12 cellular contexts compared by ENCODE assay signal in the genomic region with DNA sequence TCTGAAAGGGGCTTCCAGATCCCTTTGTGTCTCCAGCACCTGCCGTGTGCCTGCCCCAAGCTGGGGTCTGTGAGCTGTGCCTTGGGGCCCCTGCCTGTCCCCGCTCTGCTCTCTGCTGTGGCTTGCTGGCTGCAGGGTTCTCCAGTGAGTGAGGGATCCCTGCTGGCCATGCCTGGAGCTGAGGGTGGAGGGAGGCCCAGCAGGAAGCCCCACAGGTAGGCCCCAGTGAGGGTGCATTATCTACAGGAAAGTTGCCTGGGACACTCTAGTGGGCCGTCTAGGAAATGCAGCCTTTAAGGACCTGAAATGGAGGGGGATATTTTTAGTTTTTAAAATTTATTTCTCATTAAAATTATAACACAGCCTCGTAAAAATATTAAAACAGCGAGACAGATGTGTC. TPM values are rescaled to one million over a fixed set of nuclear protein-coding genes. Genes with fewer than 3 reads are reported as not detected.
DNase-seq lines count a peak whose midpoint lies in the region; ATAC-seq and TF ChIP-seq lines count a peak whose summit lies in the region.
"Had no signal": no experiment of that assay in that cellular context is flagged by ENCODE, and none has a peak within 500 bp of the region (broad histone marks: within the 10 kb centered on the region; RNA-seq: fewer than 3 reads in every experiment).

No MANE protein-coding gene starts in this region.

- H4K20me1 ChIP-seq in fibroblast of lung (ENCODE audit: control insufficient read depth, extremely low read depth, insufficient read depth, low read length), result no peaks in the 10 kb centered on the region

- H3K9me3 Mint-ChIP-seq in type B pancreatic cell, result no peaks in the 10 kb centered on the region
- H3K9me3 Mint-ChIP-seq: activated naive CD4-positive, alpha-beta T cell treated with anti-CD3 and anti-CD28 coated beads, Interleukin-2, amount 50 U/mL, for 24 hours had no signal

- H3K9me3 ChIP-seq in left ventricle myocardium inferior (replicated peaks) (peaks cover 11% of the 10 kb centered on the region), right atrium auricular region (peaks cover 0 to 6% of the 10 kb centered on the region in 2 donors), fibroblast of lung (ENCODE audit: control insufficient read depth, insufficient read depth, low read depth, low read length) (no peaks in the 10 kb centered on the region)

- H3K4me2 ChIP-seq in fibroblast of lung (ENCODE audit: extremely low read depth, insufficient read depth, low read length), result no peak overlapping the region

- no peaks in the 10 kb centered on the region for H3K79me2 ChIP-seq in fibroblast of lung (ENCODE audit: control insufficient read depth, insufficient read depth, low read length)

- H3K4me1 ChIP-seq in left ventricle myocardium inferior (no peaks in the 10 kb centered on the region), right atrium auricular region (no peaks in the 10 kb centered on the region), fibroblast of lung (ENCODE audit: control insufficient read depth, extremely low read depth, insufficient read depth, low read length) (no peaks in the 10 kb centered on the region)
- H3K4me1 ChIP-seq: sigmoid colon, stomach had no signal

- H2AFZ ChIP-seq in fibroblast of lung (ENCODE audit: low read length), result no peak overlapping the region

- H3K9ac ChIP-seq in fibroblast of lung (ENCODE audit: insufficient read depth, low read length), result no peak overlapping the region

- no peak overlapping the region for H3K27ac Mint-ChIP-seq in type B pancreatic cell
- H3K27ac Mint-ChIP-seq: activated naive CD4-positive, alpha-beta T cell treated with anti-CD3 and anti-CD28 coated beads, Interleukin-2, amount 50 U/mL, for 24 hours had no signal

- H3K27ac ChIP-seq in left ventricle myocardium inferior (replicated peaks), result no peak overlapping the region
- H3K27ac ChIP-seq in right atrium auricular region, result no peak overlapping the region
- no peak overlapping the region for H3K27ac ChIP-seq in fibroblast of lung (ENCODE audit: insufficient read depth, low read length)
- H3K27ac ChIP-seq: sigmoid colon, stomach had no signal

- intact Hi-C loops in left ventricle myocardium inferior (cut with micrococcal nuclease), result no loop called here

- DNase-seq in left ventricle myocardium inferior, result no peak
- DNase-seq in right atrium auricular region (ENCODE audit: low spot score), result no peak
- DNase-seq in NCI-H69 (lab: John Stamatoyannopoulos, UW), result peak; percentile 45
- peak; percentile 3 to 4 for DNase-seq in fibroblast of lung (ENCODE audit: low read depth in 2 of 2)
- no peak for DNase-seq in type B pancreatic cell (ENCODE audit: extremely low spot score, unreplicated experiment)
- DNase-seq in effector CD8-positive, alpha-beta T cell (lab: John Stamatoyannopoulos, UW), result no peak
- no peak for DNase-seq in OCI-M2 (lab: John Stamatoyannopoulos, UW; ENCODE audit: unreplicated experiment)
- DNase-seq: sigmoid colon, stomach had no signal

- H3K4me3 Mint-ChIP-seq in type B pancreatic cell, result no peak overlapping the region
- H3K4me3 Mint-ChIP-seq: activated naive CD4-positive, alpha-beta T cell treated with anti-CD3 and anti-CD28 coated beads, Interleukin-2, amount 50 U/mL, for 24 hours had no signal

- peak; percentile 14 for TF ChIP-seq CTCF in left ventricle myocardium inferior (IDR thresholded peaks at IDR 0.05; ENCODE audit: borderline replicate concordance)
- TF ChIP-seq CTCF in right atrium auricular region (IDR thresholded peaks at IDR 0.05), result peak in 1 of 2 donors; percentile 25
- TF ChIP-seq CTCF in fibroblast of lung (conservative IDR thresholded peaks at IDR 0.05 in 1 of 2, IDR thresholded peaks at IDR 0.05 in 1 of 2; ENCODE audit: low read depth in 1 of 2, low read length in 2 of 2), result peak; percentile 42 to 50
- TF ChIP-seq CTCF in type B pancreatic cell (conservative IDR thresholded peaks at IDR 0.05), result peak; percentile 67

- H3K4me3 ChIP-seq in left ventricle myocardium inferior (no peak overlapping the region), right atrium auricular region (no peak overlapping the region), fibroblast of lung (replicated peaks in 1 of 4; ENCODE audit: control extremely low read depth in 1 of 4, insufficient read depth in 1 of 4, low read depth in 3 of 4, low read length in 4 of 4) (no peak overlapping the region)
- H3K4me3 ChIP-seq: sigmoid colon, stomach had no signal

- H3K27me3 Mint-ChIP-seq in type B pancreatic cell, result peaks cover 9% of the 10 kb centered on the region
- H3K27me3 Mint-ChIP-seq: activated naive CD4-positive, alpha-beta T cell treated with anti-CD3 and anti-CD28 coated beads, Interleukin-2, amount 50 U/mL, for 24 hours had no signal

- H3K27me3 ChIP-seq in left ventricle myocardium inferior (ENCODE audit: low read depth), result peaks cover 68% of the 10 kb centered on the region
- no peaks in the 10 kb centered on the region for H3K27me3 ChIP-seq in right atrium auricular region
- peaks cover 12% of the 10 kb centered on the region for H3K27me3 ChIP-seq in fibroblast of lung (ENCODE audit: control insufficient read depth, insufficient read depth, low read length)

- H3K36me3 Mint-ChIP-seq in type B pancreatic cell, result no peaks in the 10 kb centered on the region
- H3K36me3 Mint-ChIP-seq: activated naive CD4-positive, alpha-beta T cell treated with anti-CD3 and anti-CD28 coated beads, Interleukin-2, amount 50 U/mL, for 24 hours had no signal

- H3K36me3 ChIP-seq in left ventricle myocardium inferior (no peaks in the 10 kb centered on the region), right atrium auricular region (no peaks in the 10 kb centered on the region), fibroblast of lung (ENCODE audit: control insufficient read depth, insufficient read depth, low read length) (no peaks in the 10 kb centered on the region)
- H3K36me3 ChIP-seq: sigmoid colon, stomach had no signal

- ATAC-seq in HG02678 (IDR thresholded peaks at IDR 0.05; ENCODE audit: unreplicated experiment), result no peak

- H3K4me1 Mint-ChIP-seq in type B pancreatic cell (ENCODE audit: unreplicated experiment), result no peaks in the 10 kb centered on the region
- H3K4me1 Mint-ChIP-seq: activated naive CD4-positive, alpha-beta T cell treated with anti-CD3 and anti-CD28 coated beads, Interleukin-2, amount 50 U/mL, for 24 hours had no signal

RNA-seq across cellular contexts. Expression of gene JPH3, which starts 50.9 kb away (rescaled TPM):
- total RNA-seq in left ventricle myocardium inferior (0.14 TPM), right atrium auricular region (under 1 TPM; 0.08 to 0.11 TPM), fibroblast of lung (not detected in 2 replicates), type B pancreatic cell (ENCODE audit: low replicate concordance) (7.2 and 27.5 TPM in 2 replicates)
- polyA plus RNA-seq in fibroblast of lung, result 0.01 TPM in 1 of 2 replicates, not detected in the other
- polyA plus RNA-seq in fibroblast of lung (2012), result not detected in 2 replicates
- 0.12 TPM in 1 of 2 replicates, not detected in the other for polyA minus RNA-seq in fibroblast of lung (ENCODE audit: low replicate concordance)
- total RNA-seq: T-helper 2 cell treated with Interferon-gamma antibody and Interleukin-4, amounts not matched to agents 100 ng/mL and 5 ng/mL, for 36 hours had no signal

Comparison
In these comparisons a context has a peak if more than half of its experiments do, and no peak if none do; other contexts are left out.
1. DNase-seq: peak in NCI-H69 (single experiment) and fibroblast of lung (2 of 2); none in left ventricle myocardium inferior (single experiment), right atrium auricular region (single experiment), type B pancreatic cell (single experiment), effector CD8-positive, alpha-beta T cell (single experiment) and OCI-M2 (single experiment).